ENCODE assay signal across 8 cellular contexts in genomic region chr1:236608930-236609726, GRCh38. TPM values are rescaled to one million over a fixed set of nuclear protein-coding genes. Genes with fewer than 3 reads are reported as not detected.
DNase-seq lines count a peak whose midpoint lies in the region; ATAC-seq, FAIRE-seq and TF ChIP-seq lines count a peak whose summit lies in the region.

No MANE protein-coding gene starts in this region.

- H3K4me3 ChIP-seq in SU-DHL-6 (ENCODE audit: insufficient read depth, low read length, poor library complexity, severe bottlenecking): no peak overlapping the region
- H3K4me3 ChIP-seq in prostate gland: no peak overlapping the region

- no peaks in the 10 kb centered on the region for H3K36me3 ChIP-seq in SU-DHL-6 (ENCODE audit: low read length)
- no peaks in the 10 kb centered on the region for H3K36me3 ChIP-seq in prostate gland

- no peaks in the 10 kb centered on the region for H3K27me3 ChIP-seq in SU-DHL-6 (ENCODE audit: low read length)
- no peaks in the 10 kb centered on the region for H3K27me3 ChIP-seq in prostate gland (replicated peaks; ENCODE audit: insufficient read depth)

- H3F3A ChIP-seq in SU-DHL-6 (ENCODE audit: insufficient read depth): peaks cover 11% of the 10 kb centered on the region

- peak; percentile 86 for FAIRE-seq in frontal cortex (lab: Jason Lieb, UNC)

- TF ChIP-seq CTCF in SU-DHL-6 (IDR thresholded peaks at IDR 0.05; ENCODE audit: insufficient read depth, low read length, poor library complexity, severe bottlenecking) (peak; percentile 39), prostate gland (IDR thresholded peaks at IDR 0.05) (peak in 3 of 4 experiments; percentile 19 to 30 (median 24))

- no peaks in the 10 kb centered on the region for H3K9me2 ChIP-seq in SU-DHL-6 (replicated peaks; ENCODE audit: insufficient read depth, low read length)

- peak; percentile 39 for DNase-seq in activated CD4-positive, alpha-beta T cell treated with anti-CD3 and anti-CD28 coated beads for 48 hours
- DNase-seq in activated CD4-positive, alpha-beta T cell treated with anti-CD3 and anti-CD28 coated beads, Interleukin-2, amount 50 U/mL, for 1 hour: no peak
- DNase-seq in M059J (ENCODE audit: low read depth) (peak; percentile 59), frontal cortex (ENCODE audit: low spot score in 2 of 2) (peak in 1 of 2 donors; percentile 25), prostate gland (ENCODE audit: low spot score) (no peak)

- H3K27ac ChIP-seq in SU-DHL-6 (ENCODE audit: low read depth, low read length) (no peak overlapping the region), prostate gland (no peak overlapping the region)

- ATAC-seq in GM18498 (IDR thresholded peaks at IDR 0.05; ENCODE audit: unreplicated experiment): no peak
- ATAC-seq in HG02938 (IDR thresholded peaks at IDR 0.05; ENCODE audit: unreplicated experiment): no peak

- 16% methylated on average over 5 of the region's 5 CpGs for WGBS in prostate gland

- no peak for TF ChIP-seq POLR2A in prostate gland (IDR thresholded peaks at IDR 0.05)

- H4K20me1 ChIP-seq in SU-DHL-6 (ENCODE audit: low read depth, low read length): no peaks in the 10 kb centered on the region

- no peak overlapping the region for H2AFZ ChIP-seq in SU-DHL-6 (ENCODE audit: low read depth, low read length, severe bottlenecking)

- H3K79me2 ChIP-seq in SU-DHL-6 (ENCODE audit: insufficient read depth, low read length): peaks cover 1% of the 10 kb centered on the region

- intact Hi-C loops in prostate gland (cut with DNase I): loop anchor here (10.0 kb wide), 2 partner anchors 256 to 956 kb away; no protein-coding TSS in a partner anchor

- no peaks in the 10 kb centered on the region for H3K9me3 ChIP-seq in SU-DHL-6 (ENCODE audit: insufficient read depth, low read length)
- H3K9me3 ChIP-seq in prostate gland: no peaks in the 10 kb centered on the region

- H3K4me2 ChIP-seq in SU-DHL-6 (ENCODE audit: low read depth, low read length, poor library complexity, severe bottlenecking): no peak overlapping the region

- no peaks in the 10 kb centered on the region for H3K4me1 ChIP-seq in prostate gland (replicated peaks)

- no peak overlapping the region for H3K9ac ChIP-seq in SU-DHL-6 (ENCODE audit: low read length)

RNA-seq across cellular contexts. Expression of gene HEATR1, which starts 4.8 kb away (rescaled TPM):
- total RNA-seq in M059J (2014; rRNA removed; shearing (Covaris generic)): 15.1 and 21.8 TPM in 2 replicates
- total RNA-seq in frontal cortex: 33.4 TPM
- total RNA-seq in prostate gland: 10 to 100 TPM; 14.1 to 40.7 TPM

Comparison
In these comparisons a context has a peak if more than half of its experiments do, and no peak if none do; other contexts are left out.
1. DNase-seq: peak in activated CD4-positive, alpha-beta T cell treated with anti-CD3 and anti-CD28 coated beads for 48 hours (single experiment) and M059J (single experiment); none in activated CD4-positive, alpha-beta T cell treated with anti-CD3 and anti-CD28 coated beads, Interleukin-2, amount 50 U/mL, for 1 hour (single experiment) and prostate gland (single experiment).